1 cellular context compared by ENCODE assay signal in the genomic region with DNA sequence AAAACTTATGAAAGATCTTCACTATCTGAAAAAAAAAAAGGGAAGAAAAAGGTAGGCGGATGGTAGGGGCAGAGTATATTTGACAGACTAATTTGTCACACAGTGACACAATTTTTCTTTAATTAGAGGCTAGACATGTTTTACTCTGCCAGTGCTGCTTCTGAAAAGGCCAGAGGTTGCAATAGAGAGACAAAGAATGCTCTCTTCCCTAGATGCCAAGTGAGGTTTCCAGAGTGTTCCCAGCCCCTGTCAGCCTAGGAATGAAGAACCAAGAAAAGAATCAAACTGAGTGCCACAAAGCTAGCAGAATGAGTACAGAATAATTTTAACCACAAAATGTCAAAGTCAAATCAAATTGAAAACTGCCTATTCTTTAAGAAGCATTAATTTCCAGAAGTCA.
TF ChIP-seq lines count a peak whose summit lies in the region.

No MANE protein-coding gene starts in this region.

TF ChIP-seq in SK-N-SH treated with all-trans-retinoic acid at 6 μM for 48 hours, 23 proteins besides CTCF, POLR2A, EP300 and RAD21:
- no peak for TF ChIP-seq CSRNP3 (CRISPR knock-in tag; IDR thresholded peaks at IDR 0.05)
- TF ChIP-seq, protein P1, sequence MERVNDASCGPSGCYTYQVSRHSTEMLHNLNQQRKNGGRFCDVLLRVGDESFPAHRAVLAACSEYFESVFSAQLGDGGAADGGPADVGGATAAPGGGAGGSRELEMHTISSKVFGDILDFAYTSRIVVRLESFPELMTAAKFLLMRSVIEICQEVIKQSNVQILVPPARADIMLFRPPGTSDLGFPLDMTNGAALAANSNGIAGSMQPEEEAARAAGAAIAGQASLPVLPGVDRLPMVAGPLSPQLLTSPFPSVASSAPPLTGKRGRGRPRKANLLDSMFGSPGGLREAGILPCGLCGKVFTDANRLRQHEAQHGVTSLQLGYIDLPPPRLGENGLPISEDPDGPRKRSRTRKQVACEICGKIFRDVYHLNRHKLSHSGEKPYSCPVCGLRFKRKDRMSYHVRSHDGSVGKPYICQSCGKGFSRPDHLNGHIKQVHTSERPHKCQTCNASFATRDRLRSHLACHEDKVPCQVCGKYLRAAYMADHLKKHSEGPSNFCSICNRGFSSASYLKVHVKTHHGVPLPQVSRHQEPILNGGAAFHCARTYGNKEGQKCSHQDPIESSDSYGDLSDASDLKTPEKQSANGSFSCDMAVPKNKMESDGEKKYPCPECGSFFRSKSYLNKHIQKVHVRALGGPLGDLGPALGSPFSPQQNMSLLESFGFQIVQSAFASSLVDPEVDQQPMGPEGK (CRISPR knock-in tag; IDR thresholded peaks at IDR 0.05; ENCODE audit: borderline replicate concordance) = no peak
- TF ChIP-seq OSR1 (CRISPR knock-in tag; IDR thresholded peaks at IDR 0.05) = no peak
- TF ChIP-seq ARNTL (CRISPR knock-in tag; IDR thresholded peaks at IDR 0.05; ENCODE audit: borderline replicate concordance, low read depth) = no peak
- TF ChIP-seq SNAI2 (CRISPR knock-in tag; IDR thresholded peaks at IDR 0.05) = no peak
- no peak for TF ChIP-seq ISL1 (CRISPR knock-in tag; IDR thresholded peaks at IDR 0.05)
- TF ChIP-seq RARB (CRISPR knock-in tag; IDR thresholded peaks at IDR 0.05) = no peak
- no peak for TF ChIP-seq TOX (CRISPR knock-in tag; IDR thresholded peaks at IDR 0.05; ENCODE audit: borderline replicate concordance)
- no peak for TF ChIP-seq ESRRG (CRISPR knock-in tag; IDR thresholded peaks at IDR 0.05)
- TF ChIP-seq GLIS3 (CRISPR knock-in tag; IDR thresholded peaks at IDR 0.05) = no peak
- TF ChIP-seq ZFP30 (CRISPR knock-in tag; IDR thresholded peaks at IDR 0.05) = no peak
- TF ChIP-seq ZNF8 (CRISPR knock-in tag; IDR thresholded peaks at IDR 0.05) = no peak
- no peak for TF ChIP-seq ZFP3 (CRISPR knock-in tag; IDR thresholded peaks at IDR 0.05)
TF ChIP-seq in SK-N-SH treated with all-trans-retinoic acid at 6 μM for 48 hours: peak in this region for 0.
